Comparison of ENCODE assay signal across 1 cellular context in genomic region chr10:25682203-25682950, GRCh38.
TF ChIP-seq lines count a peak whose summit lies in the region.

No MANE protein-coding gene starts in this region.

TF ChIP-seq in K562, 482 proteins besides CTCF, POLR2A, EP300 and RAD21 (continued from another document):
- 0 out of 2 replicates have a peak, but pooled peaks have one; percentile 13 for TF ChIP-seq DEAF1 (CRISPR knock-in tag; IDR thresholded peaks at IDR 0.05)
- no peak for TF ChIP-seq RUNX1 (IDR thresholded peaks at IDR 0.05; ENCODE audit: low read depth)
- no peak for TF ChIP-seq ZNF696 (CRISPR knock-in tag; conservative IDR thresholded peaks at IDR 0.05)
- no peak for TF ChIP-seq PRPF4 (IDR thresholded peaks at IDR 0.05; ENCODE audit: insufficient read depth, low read depth, low read length, poor library complexity, severe bottlenecking)
- no peak for TF ChIP-seq POLR2H (tag; IDR thresholded peaks at IDR 0.05; ENCODE audit: low read depth)
- no peak for TF ChIP-seq RBFOX2 (IDR thresholded peaks at IDR 0.05; ENCODE audit: low read depth, low read length)
- no peak for TF ChIP-seq FOXK2 (conservative IDR thresholded peaks at IDR 0.05 in 1 of 2, IDR thresholded peaks at IDR 0.05 in 1 of 2; ENCODE audit: low read depth in 2 of 2)
- TF ChIP-seq MEF2A (IDR thresholded peaks at IDR 0.05; ENCODE audit: control insufficient read depth, low read depth, low read length) = peak; percentile 90
- no peak for TF ChIP-seq NFXL1 (CRISPR knock-in tag; IDR thresholded peaks at IDR 0.05)
- no peak for TF ChIP-seq RCOR1 (IDR thresholded peaks at IDR 0.05; ENCODE audit: borderline replicate concordance in 1 of 2, low read depth in 2 of 2, low read length in 2 of 2)
- no peak for TF ChIP-seq EHMT2 (IDR thresholded peaks at IDR 0.05)
- TF ChIP-seq PRDM10 (IDR thresholded peaks at IDR 0.05; ENCODE audit: partially characterized antibody) = no peak
- no peak for TF ChIP-seq ELK3 (CRISPR knock-in tag; IDR thresholded peaks at IDR 0.05)
- TF ChIP-seq FOXA3 (CRISPR knock-in tag; conservative IDR thresholded peaks at IDR 0.05 in 1 of 2, IDR thresholded peaks at IDR 0.05 in 1 of 2) = no peak
- TF ChIP-seq ATF7 (IDR thresholded peaks at IDR 0.05) = peak; percentile 38; the same call in 1 of the 2 replicates
- TF ChIP-seq NR1H2 (CRISPR knock-in tag; IDR thresholded peaks at IDR 0.05) = no peak
- TF ChIP-seq JUND (IDR thresholded peaks at IDR 0.05; ENCODE audit: borderline replicate concordance, low read depth, low read length) = no peak; the same call in 1 of the 2 replicates
- TF ChIP-seq JUND (tag; IDR thresholded peaks at IDR 0.05; ENCODE audit: borderline replicate concordance, low read depth, low read length) = peak; percentile 65; the same call in 2 of the 3 replicates
- no peak for TF ChIP-seq ZNF212 (CRISPR knock-in tag; IDR thresholded peaks at IDR 0.05)
- TF ChIP-seq ERF (CRISPR knock-in tag; IDR thresholded peaks at IDR 0.05) = no peak
- TF ChIP-seq ZNF146 (CRISPR knock-in tag; IDR thresholded peaks at IDR 0.05; ENCODE audit: unreplicated experiment) = no peak
- no peak for TF ChIP-seq SUPT5H (IDR thresholded peaks at IDR 0.05)
- no peak for TF ChIP-seq RNF2 (IDR thresholded peaks at IDR 0.05)
- TF ChIP-seq ZBTB2 (IDR thresholded peaks at IDR 0.05) = no peak
- no peak for TF ChIP-seq CBFA2T2 (conservative IDR thresholded peaks at IDR 0.05)
